In genomic region chr4:118742050-118742449, GRCh38 we compare ENCODE assay signal across 28 cellular contexts. TPM values are rescaled to one million over a fixed set of nuclear protein-coding genes. Genes with fewer than 3 reads are reported as not detected.
DNase-seq lines count a peak whose midpoint lies in the region; ATAC-seq and TF ChIP-seq lines count a peak whose summit lies in the region.
"Had no signal": no experiment of that assay in that cellular context is flagged by ENCODE, and none has a peak within 500 bp of the region (broad histone marks: within the 10 kb centered on the region; RNA-seq: fewer than 3 reads in every experiment).

No MANE protein-coding gene starts in this region.

- POLR2A ChIA-PET in CD4-positive, alpha-beta memory T cell (lab: Charles Lee; ENCODE audit: partially characterized antibody): no interaction called here

- H3K9me3 Mint-ChIP-seq in CD4-positive, alpha-beta memory T cell: no peaks in the 10 kb centered on the region
- H3K9me3 Mint-ChIP-seq: activated CD4-positive, alpha-beta memory T cell treated with anti-CD3 and anti-CD28 coated beads for 36 hours; activated naive CD4-positive, alpha-beta T cell treated with anti-CD3 and anti-CD28 coated beads, Interleukin-2, amount 50 U/mL, for 24 hours; activated T-helper 17 cell treated with anti-CD3 and anti-CD28 coated beads, Interleukin-2, amount 50 U/mL, for 72 hours; endodermal cell; neural crest cell; T-helper 1 cell treated with Interleukin-12 subunit alpha and Interleukin-12 subunit beta and Interleukin-4 antibody, amounts not matched to agents 30 μg/mL and 1 μg/mL, for 36 hours had no signal

- CTCF ChIA-PET in CD4-positive, alpha-beta memory T cell (lab: Charles Lee; ENCODE audit: partially characterized antibody): interaction anchor here (1.0 to 1.6 kb wide), 4 partner anchors 20 to 132 kb away, joined by 3 to 5 read pairs (median 4); no protein-coding TSS in a partner anchor

- H3K4me3 ChIP-seq in right atrium auricular region (no peak overlapping the region), sigmoid colon (no peak overlapping the region)
- no peak overlapping the region for H3K4me3 ChIP-seq in CD4-positive, alpha-beta memory T cell (ENCODE audit: low read length in 2 of 2)
- H3K4me3 ChIP-seq: BLaER1, HAP-1, thyroid gland had no signal

- H3K4me1 Mint-ChIP-seq in CD4-positive, alpha-beta memory T cell: no peaks in the 10 kb centered on the region
- H3K4me1 Mint-ChIP-seq: activated naive CD4-positive, alpha-beta T cell treated with anti-CD3 and anti-CD28 coated beads, Interleukin-2, amount 50 U/mL, for 24 hours; activated T-helper 17 cell treated with anti-CD3 and anti-CD28 coated beads, Interleukin-2, amount 50 U/mL, for 72 hours; endodermal cell had no signal

- intact Hi-C loops in Right ventricle myocardium superior (cut with DNase I): loop anchor here (10.0 kb wide), 2 partner anchors 153 to 233 kb away; no protein-coding TSS in a partner anchor
- intact Hi-C loops in sigmoid colon (cut with DNase I): loop anchor here (5.0 kb wide), 1 partner anchor 545 kb away; no protein-coding TSS in a partner anchor
- intact Hi-C loops in CD4-positive, alpha-beta memory T cell (cut with micrococcal nuclease): no loop called here

- H3K4me1 ChIP-seq in right atrium auricular region (peaks cover 0 to 29% of the 10 kb centered on the region in 2 donors), sigmoid colon (peaks cover 0 to 95% (median 66%) of the 10 kb centered on the region in 4 donors)
- H3K4me1 ChIP-seq in CD4-positive, alpha-beta memory T cell (ENCODE audit: insufficient read depth, low read length): no peaks in the 10 kb centered on the region
- H3K4me1 ChIP-seq: BLaER1, Caco-2, thyroid gland had no signal

- no peaks in the 10 kb centered on the region for H3K27me3 Mint-ChIP-seq in CD4-positive, alpha-beta memory T cell
- H3K27me3 Mint-ChIP-seq: activated CD4-positive, alpha-beta memory T cell treated with anti-CD3 and anti-CD28 coated beads for 36 hours; activated naive CD4-positive, alpha-beta T cell treated with anti-CD3 and anti-CD28 coated beads, Interleukin-2, amount 50 U/mL, for 24 hours; activated T-helper 17 cell treated with anti-CD3 and anti-CD28 coated beads, Interleukin-2, amount 50 U/mL, for 72 hours had no signal

- H3K27me3 ChIP-seq in right atrium auricular region: no peaks in the 10 kb centered on the region
- H3K27me3 ChIP-seq in sigmoid colon: no peaks in the 10 kb centered on the region
- no peaks in the 10 kb centered on the region for H3K27me3 ChIP-seq in CD4-positive, alpha-beta memory T cell (ENCODE audit: insufficient read depth, low read length)
- H3K27me3 ChIP-seq: BLaER1, thyroid gland had no signal

- no peak for ATAC-seq in Right ventricle myocardium superior (ENCODE audit: poor library complexity)
- ATAC-seq: activated CD4-positive, CD25-positive, alpha-beta regulatory T cell treated with anti-CD3 and anti-CD28 coated beads, Interleukin-2, amount 50 U/mL, for 24 hours; activated T-helper 17 cell treated with anti-CD3 and anti-CD28 coated beads, Interleukin-2, amount 50 U/mL, for 72 hours; stimulated activated naive CD8-positive, alpha-beta T cell treated with anti-CD3 and anti-CD28 coated beads, Interleukin-15, Interleukin-2, amounts not matched to agents 100 U/mL and 50 U/mL, for 24 hours had no signal

- no peak overlapping the region for H3K27ac Mint-ChIP-seq in CD4-positive, alpha-beta memory T cell
- H3K27ac Mint-ChIP-seq: activated CD4-positive, alpha-beta memory T cell treated with anti-CD3 and anti-CD28 coated beads for 36 hours; activated naive CD4-positive, alpha-beta T cell treated with anti-CD3 and anti-CD28 coated beads, Interleukin-2, amount 50 U/mL, for 24 hours; activated T-helper 17 cell treated with anti-CD3 and anti-CD28 coated beads, Interleukin-2, amount 50 U/mL, for 72 hours; T-helper 1 cell treated with Interleukin-12 subunit alpha and Interleukin-12 subunit beta and Interleukin-4 antibody, amounts not matched to agents 30 μg/mL and 1 μg/mL, for 36 hours had no signal

- TF ChIP-seq EP300 in sigmoid colon (IDR thresholded peaks at IDR 0.05): no peak

- H3K36me3 ChIP-seq in right atrium auricular region (peaks cover 55% of the 10 kb centered on the region), sigmoid colon (peaks cover 0 to 46% (median 4%) of the 10 kb centered on the region in 4 donors)
- H3K36me3 ChIP-seq in CD4-positive, alpha-beta memory T cell (ENCODE audit: insufficient read depth, low read length): peaks cover 37% of the 10 kb centered on the region

- no peak for DNase-seq in right atrium auricular region (ENCODE audit: low spot score)
- DNase-seq in Right ventricle myocardium superior: no peak
- peak; percentile 21 for DNase-seq in fibroblast of gingiva (ENCODE audit: low read depth)
- DNase-seq in sigmoid colon: no peak
- DNase-seq in OCI-M2 (lab: John Stamatoyannopoulos, UW; ENCODE audit: unreplicated experiment): no peak
- DNase-seq in CD4-positive, alpha-beta memory T cell: no peak
- DNase-seq in NCI-H2227 (lab: John Stamatoyannopoulos, UW; ENCODE audit: unreplicated experiment): no peak
- no peak for DNase-seq in GM03348 (ENCODE audit: low spot score)
- DNase-seq: activated CD4-positive, alpha-beta memory T cell treated with anti-CD3 and anti-CD28 coated beads for 36 hours; aorta; Caco-2; caudate nucleus; DMS79; endodermal cell; GF-D8; NCI-H1092; NCI-H187; NCI-H69; posterior cingulate gyrus; stimulated activated naive CD8-positive, alpha-beta T cell treated with anti-CD3 and anti-CD28 coated beads, Interleukin-15, Interleukin-2, amounts not matched to agents 100 U/mL and 50 U/mL, for 24 hours; thyroid gland had no signal

- H3K4me3 Mint-ChIP-seq in CD4-positive, alpha-beta memory T cell: no peak overlapping the region
- H3K4me3 Mint-ChIP-seq: activated CD4-positive, alpha-beta memory T cell treated with anti-CD3 and anti-CD28 coated beads for 36 hours; activated naive CD4-positive, alpha-beta T cell treated with anti-CD3 and anti-CD28 coated beads, Interleukin-2, amount 50 U/mL, for 24 hours; activated T-helper 17 cell treated with anti-CD3 and anti-CD28 coated beads, Interleukin-2, amount 50 U/mL, for 72 hours; endodermal cell; neural crest cell; T-helper 1 cell treated with Interleukin-12 subunit alpha and Interleukin-12 subunit beta and Interleukin-4 antibody, amounts not matched to agents 30 μg/mL and 1 μg/mL, for 36 hours had no signal

- TF ChIP-seq CTCF in right atrium auricular region (IDR thresholded peaks at IDR 0.05): no peak
- TF ChIP-seq CTCF in sigmoid colon (IDR thresholded peaks at IDR 0.05): no peak

- peak overlapping the region; percentile 58 to 60 for H3K27ac ChIP-seq in right atrium auricular region
- H3K27ac ChIP-seq in sigmoid colon: peak overlapping the region; percentile 48 to 88 (median 85)
- no peak overlapping the region for H3K27ac ChIP-seq in CD4-positive, alpha-beta memory T cell (ENCODE audit: low read depth, low read length)
- H3K27ac ChIP-seq: BLaER1 had no signal

- H3K36me3 Mint-ChIP-seq in CD4-positive, alpha-beta memory T cell: peaks cover 38 to 71% of the 10 kb centered on the region in 2 donors

- no peaks in the 10 kb centered on the region for H3K9me3 ChIP-seq in right atrium auricular region
- H3K9me3 ChIP-seq in sigmoid colon: no peaks in the 10 kb centered on the region
- no peaks in the 10 kb centered on the region for H3K9me3 ChIP-seq in CD4-positive, alpha-beta memory T cell (ENCODE audit: control insufficient read depth in 1 of 2, low read length in 2 of 2)
- H3K9me3 ChIP-seq: BLaER1, Caco-2, HAP-1, thyroid gland had no signal

- no peak for TF ChIP-seq POLR2A in sigmoid colon (IDR thresholded peaks at IDR 0.05)

RNA-seq across cellular contexts. Expression of gene METTL14, which starts 56.9 kb away (rescaled TPM):
- total RNA-seq in right atrium auricular region (10 to 100 TPM; 20.3 to 21.7 TPM), Right ventricle myocardium superior (24.8 TPM), sigmoid colon (10 to 100 TPM; 13.8 to 54.6 (median 33.2) TPM)
- polyA plus RNA-seq in sigmoid colon: 10 to 100 TPM in 1 of 3 donors, 1 to 10 TPM in 2; 6.2 to 13.8 (median 9.4) TPM
- 10 to 100 TPM; 67.2 to 70.5 TPM for total RNA-seq in CD4-positive, alpha-beta memory T cell
- 10 to 100 TPM; 23.6 to 50.8 TPM for polyA plus RNA-seq in CD4-positive, alpha-beta memory T cell
